Comparison of ENCODE assay signal across 8 cellular contexts in genomic region chr16:89362187-89362865, GRCh38.
DNase-seq lines count a peak whose midpoint lies in the region; ATAC-seq and TF ChIP-seq lines count a peak whose summit lies in the region.
"Not testable (repeated sequence)": the region's sequence is repeated elsewhere in the genome, so short reads cannot be mapped to it uniquely, and the experiment has no call there.

No MANE protein-coding gene starts in this region.

- intact Hi-C loops in left lung (cut with DNase I): not testable (repeated sequence)

- H3K27ac Mint-ChIP-seq in WTC11: peak overlapping the region; percentile 95
- peak overlapping the region; percentile 28 for H3K27ac Mint-ChIP-seq in chondrocyte (ENCODE audit: unreplicated experiment)
- H3K27ac Mint-ChIP-seq in stimulated activated effector memory CD8-positive, alpha-beta T cell treated with anti-CD3 and anti-CD28 coated beads, Interleukin-12 subunit alpha, Interleukin-12 subunit beta, amount 100 ng/mL, for 72 hours: peak overlapping the region; percentile 91

- DNase-seq in HL-60 (ENCODE audit: low read depth in 1 of 2, low spot score in 1 of 2) (peak in 1 of 2 experiments; percentile 6), left lung (peak in 1 of 2 donors; percentile 62)
- not testable (repeated sequence) for DNase-seq in WTC11 (ENCODE audit: low spot score); chondrocyte (ENCODE audit: low spot score)
- peak in 1 of 2 donors; percentile 62 for DNase-seq in stimulated activated effector memory CD8-positive, alpha-beta T cell treated with anti-CD3 and anti-CD28 coated beads, Interleukin-12 subunit alpha, Interleukin-12 subunit beta, amount 100 ng/mL, for 72 hours (ENCODE audit: low spot score in 2 of 2)

- not testable (repeated sequence) for H3K27me3 ChIP-seq in DOHH2 (ENCODE audit: control insufficient read depth, low read length); HL-60 (ENCODE audit: insufficient read depth, poor library complexity, severe bottlenecking); left lung

- peak overlapping the region; percentile 30; the same call in 1 of the 2 replicates for H3K4me3 Mint-ChIP-seq in WTC11
- not testable (repeated sequence) for H3K4me3 Mint-ChIP-seq in chondrocyte (ENCODE audit: unreplicated experiment)
- H3K4me3 Mint-ChIP-seq in stimulated activated effector memory CD8-positive, alpha-beta T cell treated with anti-CD3 and anti-CD28 coated beads, Interleukin-12 subunit alpha, Interleukin-12 subunit beta, amount 100 ng/mL, for 72 hours: peak overlapping the region; percentile 67

- H3K4me1 Mint-ChIP-seq in WTC11 (peaks cover 72% of the 10 kb centered on the region), chondrocyte (ENCODE audit: low read depth) (peaks cover 83% of the 10 kb centered on the region)
- peaks cover 97% of the 10 kb centered on the region for H3K4me1 Mint-ChIP-seq in stimulated activated effector memory CD8-positive, alpha-beta T cell treated with anti-CD3 and anti-CD28 coated beads, Interleukin-12 subunit alpha, Interleukin-12 subunit beta, amount 100 ng/mL, for 72 hours

- H3K9me3 Mint-ChIP-seq in WTC11; chondrocyte (ENCODE audit: low read depth); stimulated activated effector memory CD8-positive, alpha-beta T cell treated with anti-CD3 and anti-CD28 coated beads, Interleukin-12 subunit alpha, Interleukin-12 subunit beta, amount 100 ng/mL, for 72 hours: not testable (repeated sequence)

- peaks cover 65% of the 10 kb centered on the region for H4K20me1 ChIP-seq in DOHH2 (ENCODE audit: control insufficient read depth, insufficient read depth, low read depth, low read length)

- not testable (repeated sequence) for H3K36me3 Mint-ChIP-seq in WTC11; chondrocyte (ENCODE audit: low read depth)
- H3K36me3 Mint-ChIP-seq in stimulated activated effector memory CD8-positive, alpha-beta T cell treated with anti-CD3 and anti-CD28 coated beads, Interleukin-12 subunit alpha, Interleukin-12 subunit beta, amount 100 ng/mL, for 72 hours: peaks cover 51% of the 10 kb centered on the region

- not testable (repeated sequence) for H3K9me2 ChIP-seq in DOHH2 (replicated peaks; ENCODE audit: control insufficient read depth, low read length)

- H3K4me3 ChIP-seq in DOHH2 (ENCODE audit: low read length); HL-60 (replicated peaks; ENCODE audit: insufficient read depth, low read length); left lung: not testable (repeated sequence)

- not testable (repeated sequence) for H3K9me3 ChIP-seq in DOHH2 (ENCODE audit: control insufficient read depth, insufficient read depth, low read length); left lung

- POLR2A ChIA-PET in WTC11 (lab: Charles Lee): not testable (repeated sequence)

- ATAC-seq in GM19395 (IDR thresholded peaks at IDR 0.05; ENCODE audit: unreplicated experiment) (peak; percentile 53), HG02798 (IDR thresholded peaks at IDR 0.05; ENCODE audit: poor library complexity, unreplicated experiment) (peak; percentile 69), WTC11 (peak; percentile 16; the same call in 1 of the 2 replicates), left lung (peak; percentile 49)
- peak; percentile 34 for ATAC-seq in stimulated activated effector memory CD8-positive, alpha-beta T cell treated with anti-CD3 and anti-CD28 coated beads, Interleukin-12 subunit alpha, Interleukin-12 subunit beta, amount 100 ng/mL, for 72 hours

- H3F3A ChIP-seq in DOHH2 (ENCODE audit: control insufficient read depth, insufficient read depth): not testable (repeated sequence)

- H3K27me3 Mint-ChIP-seq in WTC11 (ENCODE audit: low read depth); chondrocyte (ENCODE audit: low read depth): not testable (repeated sequence)

- H3K36me3 ChIP-seq in DOHH2 (ENCODE audit: control insufficient read depth, low read length): peaks cover 30% of the 10 kb centered on the region
- H3K36me3 ChIP-seq in left lung: not testable (repeated sequence)

- CTCF ChIA-PET in WTC11 (lab: Charles Lee): interaction anchor here (1.5 to 2.2 kb wide), 4 partner anchors 11 to 69 kb away, joined by 4 to 6 read pairs (median 6); no protein-coding TSS in a partner anchor

- peaks cover 99% of the 10 kb centered on the region for H3K79me2 ChIP-seq in DOHH2 (ENCODE audit: control insufficient read depth, low read length)

- TF ChIP-seq CTCF in DOHH2 (IDR thresholded peaks at IDR 0.05; ENCODE audit: low read depth, low read length, poor library complexity, severe bottlenecking); HL-60 (IDR thresholded peaks at IDR 0.05; ENCODE audit: insufficient read depth, low read length); WTC11 (IDR thresholded peaks at IDR 0.05); chondrocyte (IDR thresholded peaks at IDR 0.05); left lung (IDR thresholded peaks at IDR 0.05): not testable (repeated sequence)

- peak overlapping the region; percentile 18 for H3K4me2 ChIP-seq in DOHH2 (ENCODE audit: low read length)

- H3K27ac ChIP-seq in DOHH2 (ENCODE audit: low read depth, low read length): not testable (repeated sequence)
- H3K27ac ChIP-seq in HL-60 (replicated peaks) (peak overlapping the region; percentile 62), left lung (peak overlapping the region; percentile 15 to 76)

- H3K4me1 ChIP-seq in DOHH2 (ENCODE audit: control insufficient read depth, low read length) (peaks cover 71% of the 10 kb centered on the region), left lung (peaks cover 21 to 86% of the 10 kb centered on the region in 2 donors)

Comparison
In these comparisons a context has a peak if more than half of its experiments do, and no peak if none do; other contexts are left out.
1. ATAC-seq: peak in every context shown above with its lines; median percentile 69 in HG02798; 53 in GM19395; 49 in left lung; 34 in stimulated activated effector memory CD8-positive, alpha-beta T cell treated with anti-CD3 and anti-CD28 coated beads, Interleukin-12 subunit alpha, Interleukin-12 subunit beta, amount 100 ng/mL, for 72 hours; 16 in WTC11.
2. H3K27ac Mint-ChIP-seq: peak in every context shown above with its lines; median percentile 95 in WTC11; 91 in stimulated activated effector memory CD8-positive, alpha-beta T cell treated with anti-CD3 and anti-CD28 coated beads, Interleukin-12 subunit alpha, Interleukin-12 subunit beta, amount 100 ng/mL, for 72 hours; 28 in chondrocyte.